ENCODE assay signal across 8 cellular contexts in the genomic region with DNA sequence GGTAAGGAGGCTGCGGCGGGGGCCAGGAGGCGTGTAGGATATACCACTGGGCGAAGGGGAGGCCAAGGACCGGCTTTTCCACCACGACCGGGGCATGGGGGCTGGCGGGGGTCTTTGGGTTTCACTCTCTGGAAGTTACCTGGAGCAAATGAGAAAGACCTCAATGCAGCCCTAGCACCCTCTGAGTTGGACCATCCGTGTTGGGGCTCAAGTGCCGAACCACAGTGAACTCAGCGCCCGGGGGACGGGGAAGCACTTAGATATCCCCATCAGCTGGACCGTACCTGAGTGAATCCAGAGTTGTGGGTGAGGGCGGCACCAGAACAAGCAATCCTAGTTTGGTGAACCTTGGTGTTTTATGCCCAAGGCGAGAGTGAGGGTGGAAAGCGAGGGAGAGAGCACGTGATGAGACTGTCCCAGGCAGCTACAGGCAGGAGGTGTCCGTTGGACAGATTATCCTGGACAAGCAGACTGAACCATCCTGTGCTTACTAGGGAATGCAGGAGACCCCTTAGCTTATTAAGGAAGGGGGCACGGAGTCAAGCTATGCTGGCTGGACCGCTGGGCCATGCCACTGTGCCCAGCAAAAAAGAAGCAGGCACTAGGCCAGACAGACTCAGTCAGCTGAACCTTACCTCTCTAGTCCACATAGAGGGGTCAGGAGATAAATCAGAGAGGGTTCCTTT. TPM values are rescaled to one million over a fixed set of nuclear protein-coding genes. Genes with fewer than 3 reads are reported as not detected.
DNase-seq lines count a peak whose midpoint lies in the region; ATAC-seq and TF ChIP-seq lines count a peak whose summit lies in the region.

No MANE protein-coding gene starts in this region.

- H3K9me3 Mint-ChIP-seq in activated CD4-positive, alpha-beta memory T cell treated with anti-CD3 and anti-CD28 coated beads, Interleukin-2, amount 10 ng/mL, durations not matched to agents 7 days and 5 days: no peaks in the 10 kb centered on the region

- DNase-seq in HAP-1 (ENCODE audit: low spot score in 2 of 2): no peak
- no peak for DNase-seq in activated CD4-positive, alpha-beta memory T cell treated with anti-CD3 and anti-CD28 coated beads, Interleukin-2, amount 10 ng/mL, durations not matched to agents 7 days and 5 days
- DNase-seq in right atrium auricular region (ENCODE audit: low spot score): no peak
- DNase-seq in NCI-H1694 treated with DMSO at 0.1 percent for 48 hours (lab: John Stamatoyannopoulos, UW): no peak

- peak overlapping the region; percentile 83 to 86 for H3K27ac ChIP-seq in right atrium auricular region
- H3K27ac ChIP-seq in skeletal muscle tissue (ENCODE audit: low read depth, low read length): peak overlapping the region; percentile 90

- H3K4me1 ChIP-seq in HAP-1 (peaks cover 9% of the 10 kb centered on the region), right atrium auricular region (peaks cover 0 to 36% of the 10 kb centered on the region in 2 donors), skeletal muscle tissue (ENCODE audit: control insufficient read depth in 3 of 3, insufficient read depth in 3 of 3, low read length in 3 of 3) (peaks cover 30 to 32% (median 30%) of the 10 kb centered on the region in 3 donors)

- H3K36me3 Mint-ChIP-seq in activated CD4-positive, alpha-beta memory T cell treated with anti-CD3 and anti-CD28 coated beads, Interleukin-2, amount 10 ng/mL, durations not matched to agents 7 days and 5 days (ENCODE audit: low read depth): peaks cover 30% of the 10 kb centered on the region

- H3K27ac Mint-ChIP-seq in activated CD4-positive, alpha-beta memory T cell treated with anti-CD3 and anti-CD28 coated beads, Interleukin-2, amount 10 ng/mL, durations not matched to agents 7 days and 5 days: peak overlapping the region; percentile 89

- ATAC-seq in GM21515 (IDR thresholded peaks at IDR 0.05; ENCODE audit: unreplicated experiment) (no peak), HG03442 (IDR thresholded peaks at IDR 0.05; ENCODE audit: unreplicated experiment) (no peak), HG03045 (IDR thresholded peaks at IDR 0.05; ENCODE audit: unreplicated experiment) (no peak)

- peaks cover 41% of the 10 kb centered on the region for H3K4me1 Mint-ChIP-seq in activated CD4-positive, alpha-beta memory T cell treated with anti-CD3 and anti-CD28 coated beads, Interleukin-2, amount 10 ng/mL, durations not matched to agents 7 days and 5 days

- peaks cover 19% of the 10 kb centered on the region for H3K36me3 ChIP-seq in HAP-1 (replicated peaks)
- H3K36me3 ChIP-seq in right atrium auricular region: peaks cover 25% of the 10 kb centered on the region
- H3K36me3 ChIP-seq in skeletal muscle tissue (ENCODE audit: control insufficient read depth in 3 of 3, insufficient read depth in 3 of 3, low read length in 3 of 3): peaks cover 7 to 18% (median 10%) of the 10 kb centered on the region in 3 donors

- H3K4me3 Mint-ChIP-seq in activated CD4-positive, alpha-beta memory T cell treated with anti-CD3 and anti-CD28 coated beads, Interleukin-2, amount 10 ng/mL, durations not matched to agents 7 days and 5 days: peak overlapping the region; percentile 100

- CTCF ChIA-PET in activated CD4-positive, alpha-beta memory T cell treated with anti-CD3 and anti-CD28 coated beads, Interleukin-2, amount 10 ng/mL, durations not matched to agents 7 days and 5 days (lab: Charles Lee): interaction anchor here (0.6 to 11.3 kb wide), 10 partner anchors 15 to 147 kb away, joined by 3 to 136 read pairs (median 4); no protein-coding TSS in a partner anchor

- H3K9ac ChIP-seq in skeletal muscle tissue (ENCODE audit: low read depth in 1 of 3, low read length in 3 of 3): peak overlapping the region; percentile 79 to 86 (median 82)

- no peak for TF ChIP-seq CTCF in right atrium auricular region (IDR thresholded peaks at IDR 0.05)

- no peaks in the 10 kb centered on the region for H3K27me3 Mint-ChIP-seq in activated CD4-positive, alpha-beta memory T cell treated with anti-CD3 and anti-CD28 coated beads, Interleukin-2, amount 10 ng/mL, durations not matched to agents 7 days and 5 days

- H3K27me3 ChIP-seq in HAP-1 (ENCODE audit: low read depth): no peaks in the 10 kb centered on the region
- H3K27me3 ChIP-seq in right atrium auricular region: no peaks in the 10 kb centered on the region
- H3K27me3 ChIP-seq in skeletal muscle tissue (ENCODE audit: control insufficient read depth in 3 of 3, insufficient read depth in 3 of 3, low read length in 3 of 3): no peaks in the 10 kb centered on the region

- H3K9me3 ChIP-seq in HAP-1 (no peaks in the 10 kb centered on the region; the same call in none of the 2 replicates), right atrium auricular region (no peaks in the 10 kb centered on the region), skeletal muscle tissue (ENCODE audit: control insufficient read depth in 3 of 3, low read length in 3 of 3) (no peaks in the 10 kb centered on the region)

- peak overlapping the region; percentile 64 for H3K4me3 ChIP-seq in HAP-1
- H3K4me3 ChIP-seq in right atrium auricular region: peak overlapping the region; percentile 77 to 87
- H3K4me3 ChIP-seq in skeletal muscle tissue (ENCODE audit: low read length in 3 of 3): peak overlapping the region; percentile 86 to 99 (median 98)

- in situ Hi-C loops in HAP-1 (cut with MboI; ENCODE audit: low sequenced_read_pairs): no loop called here

- POLR2A ChIA-PET in activated CD4-positive, alpha-beta memory T cell treated with anti-CD3 and anti-CD28 coated beads, Interleukin-2, amount 10 ng/mL, durations not matched to agents 7 days and 5 days (lab: Charles Lee): interaction anchor here (0.6 to 10.1 kb wide), 17 partner anchors 7 to 153 kb away, joined by 3 to 250 read pairs (median 4); partner anchors contain the start of genes FBXW9, GCDH, JUNB and RNASEH2A

RNA-seq across cellular contexts. Expression of gene GET3, which starts 0.5 kb away (rescaled TPM):
- total RNA-seq in activated CD4-positive, alpha-beta memory T cell treated with anti-CD3 and anti-CD28 coated beads, Interleukin-2, amount 10 ng/mL, durations not matched to agents 7 days and 5 days: 10 to 100 TPM; 61.8 to 62.9 TPM
- total RNA-seq in right atrium auricular region: 10 to 100 TPM; 44.6 to 55.1 TPM
- 53.8 TPM for total RNA-seq in skeletal muscle tissue

RNA-seq across cellular contexts. Expression of gene TRIR, which starts 3.3 kb away (rescaled TPM):
- total RNA-seq in activated CD4-positive, alpha-beta memory T cell treated with anti-CD3 and anti-CD28 coated beads, Interleukin-2, amount 10 ng/mL, durations not matched to agents 7 days and 5 days: 100 to 1,000 TPM; 205 TPM
- 100 to 1,000 TPM; 262 to 287 TPM for total RNA-seq in right atrium auricular region
- 175 TPM for total RNA-seq in skeletal muscle tissue

RNA-seq across cellular contexts. Expression of gene BEST2, which starts 13.8 kb away (rescaled TPM):
- not detected for total RNA-seq in activated CD4-positive, alpha-beta memory T cell treated with anti-CD3 and anti-CD28 coated beads, Interleukin-2, amount 10 ng/mL, durations not matched to agents 7 days and 5 days
- total RNA-seq in right atrium auricular region (not detected), skeletal muscle tissue (not detected)

RNA-seq across cellular contexts. Expression of gene TNPO2, which starts 14.1 kb away (rescaled TPM):
- 10 to 100 TPM; 61.6 to 65.9 TPM for total RNA-seq in activated CD4-positive, alpha-beta memory T cell treated with anti-CD3 and anti-CD28 coated beads, Interleukin-2, amount 10 ng/mL, durations not matched to agents 7 days and 5 days
- total RNA-seq in right atrium auricular region (10 to 100 TPM; 35.9 to 55.2 TPM), skeletal muscle tissue (20.4 TPM)

RNA-seq across cellular contexts. Expression of gene HOOK2, which starts 37.5 kb away (rescaled TPM):
- 10 to 100 TPM; 17.0 to 17.8 TPM for total RNA-seq in activated CD4-positive, alpha-beta memory T cell treated with anti-CD3 and anti-CD28 coated beads, Interleukin-2, amount 10 ng/mL, durations not matched to agents 7 days and 5 days
- total RNA-seq in right atrium auricular region (10 to 100 TPM; 11.4 to 12.2 TPM), skeletal muscle tissue (13.6 TPM)
